ENCODE assay signal across 8 cellular contexts in the genomic region with DNA sequence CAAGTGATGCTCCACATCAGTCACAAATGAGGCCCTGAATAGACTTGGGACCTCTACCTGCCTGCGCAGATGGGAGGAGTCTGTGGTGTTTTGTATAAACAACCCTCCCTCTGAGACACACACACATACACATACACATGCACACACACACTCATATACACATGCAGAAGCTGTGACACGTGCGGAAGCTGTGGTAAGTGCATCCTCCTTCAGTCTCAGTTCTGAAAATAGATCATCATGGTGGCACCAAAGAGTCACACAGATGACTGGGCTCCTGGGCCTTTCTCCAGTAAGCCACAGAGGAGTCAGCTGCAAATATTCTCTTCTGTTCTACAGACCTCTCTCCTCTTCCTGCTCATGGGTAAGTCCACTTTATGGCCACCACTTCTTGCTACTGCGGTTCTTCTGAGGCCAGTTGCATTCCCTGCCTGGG. TPM values are rescaled to one million over a fixed set of nuclear protein-coding genes. Genes with fewer than 3 reads are reported as not detected.
DNase-seq lines count a peak whose midpoint lies in the region; FAIRE-seq and TF ChIP-seq lines count a peak whose summit lies in the region.

A gene with protein sequence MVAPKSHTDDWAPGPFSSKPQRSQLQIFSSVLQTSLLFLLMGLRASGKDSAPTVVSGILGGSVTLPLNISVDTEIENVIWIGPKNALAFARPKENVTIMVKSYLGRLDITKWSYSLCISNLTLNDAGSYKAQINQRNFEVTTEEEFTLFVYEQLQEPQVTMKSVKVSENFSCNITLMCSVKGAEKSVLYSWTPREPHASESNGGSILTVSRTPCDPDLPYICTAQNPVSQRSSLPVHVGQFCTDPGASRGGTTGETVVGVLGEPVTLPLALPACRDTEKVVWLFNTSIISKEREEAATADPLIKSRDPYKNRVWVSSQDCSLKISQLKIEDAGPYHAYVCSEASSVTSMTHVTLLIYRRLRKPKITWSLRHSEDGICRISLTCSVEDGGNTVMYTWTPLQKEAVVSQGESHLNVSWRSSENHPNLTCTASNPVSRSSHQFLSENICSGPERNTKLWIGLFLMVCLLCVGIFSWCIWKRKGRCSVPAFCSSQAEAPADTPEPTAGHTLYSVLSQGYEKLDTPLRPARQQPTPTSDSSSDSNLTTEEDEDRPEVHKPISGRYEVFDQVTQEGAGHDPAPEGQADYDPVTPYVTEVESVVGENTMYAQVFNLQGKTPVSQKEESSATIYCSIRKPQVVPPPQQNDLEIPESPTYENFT (plus strand): TSS at position 224 of the 433 bp plus-strand sequence. CDS start 14 bp downstream, at position 238.

- H3K79me2 ChIP-seq in GM23248 (ENCODE audit: insufficient read depth): no peaks in the 10 kb centered on the region

- H3K4me3 ChIP-seq in GM23248: no peak within 1 kb of the TSS
- no peak within 1 kb of the TSS for H3K4me3 ChIP-seq in uterus

- in situ Hi-C loops in GM23248 (cut with MboI): no loop called here

- peak; percentile 100 for FAIRE-seq in GM12891 (lab: Jason Lieb, UNC)

- peak within 1 kb of the TSS; percentile 98 for H3K27ac Mint-ChIP-seq in activated naive CD4-positive, alpha-beta T cell treated with anti-CD3 and anti-CD28 coated beads for 36 hours

- H3F3A ChIP-seq in GM23248 (ENCODE audit: insufficient read depth): no peaks in the 10 kb centered on the region

- no peak within 1 kb of the TSS for H3K9ac ChIP-seq in GM23248

- no peaks in the 10 kb centered on the region for H4K20me1 ChIP-seq in GM23248 (ENCODE audit: insufficient read depth)

- no peak within 1 kb of the TSS for H3K4me2 ChIP-seq in GM23248 (ENCODE audit: unreplicated experiment)

- H3K9me3 ChIP-seq in GM23248 (ENCODE audit: low read depth) (no peaks in the 10 kb centered on the region), uterus (no peaks in the 10 kb centered on the region)

- H3K9me3 Mint-ChIP-seq in activated naive CD4-positive, alpha-beta T cell treated with anti-CD3 and anti-CD28 coated beads for 36 hours: no peaks in the 10 kb centered on the region

- H3K4me1 ChIP-seq in GM23248 (ENCODE audit: insufficient read depth) (no peaks in the 10 kb centered on the region), uterus (no peaks in the 10 kb centered on the region)

- H3K36me3 Mint-ChIP-seq in activated naive CD4-positive, alpha-beta T cell treated with anti-CD3 and anti-CD28 coated beads for 36 hours (ENCODE audit: low read depth): peaks cover 2% of the 10 kb centered on the region

- TF ChIP-seq POLR2A in GM12891 (IDR thresholded peaks at IDR 0.05; ENCODE audit: low read depth, low read length) (no peak), uterus (IDR thresholded peaks at IDR 0.05) (no peak)

- no peak within 1 kb of the TSS for H2AFZ ChIP-seq in GM23248

- intact Hi-C loops in activated naive CD4-positive, alpha-beta T cell treated with anti-CD3 and anti-CD28 coated beads for 36 hours (cut with micrococcal nuclease): loop anchor here (1.0 to 5.0 kb wide), 12 partner anchors 10 to 364 kb away; a partner anchor contains a TSS
- intact Hi-C loops in uterus (cut with DNase I; ENCODE audit: low total_unique reads): no loop called here

- H3K36me3 ChIP-seq in GM23248 (ENCODE audit: low read depth) (no peaks in the 10 kb centered on the region), uterus (no peaks in the 10 kb centered on the region)

- no peaks in the 10 kb centered on the region for H3K27me3 ChIP-seq in GM23248 (replicated peaks; ENCODE audit: insufficient read depth)
- no peaks in the 10 kb centered on the region for H3K27me3 ChIP-seq in uterus

- H3K9me2 ChIP-seq in GM23248 (ENCODE audit: insufficient read depth): no peaks in the 10 kb centered on the region

- DNase-seq in GM12891 (ENCODE audit: insufficient read length, low spot score) (peak; percentile 43), GM23248 (peak; percentile 4), NOMO-1 treated with dmso at 0.1 percent for 144 hours (lab: John Stamatoyannopoulos, UW; ENCODE audit: unreplicated experiment) (peak; percentile 49), SKM-1 (lab: John Stamatoyannopoulos, UW; ENCODE audit: unreplicated experiment) (no peak), uterus (no peak), cerebellum (ENCODE audit: low spot score) (no peak)
- DNase-seq in activated naive CD4-positive, alpha-beta T cell treated with anti-CD3 and anti-CD28 coated beads for 36 hours: peak; percentile 92
- DNase-seq in stimulated activated CD4-positive, alpha-beta T cell treated with anti-CD3 and anti-CD28 coated beads, Interleukin-4, amount 100 ng/mL, for 24 hours: peak; percentile 84

- H3K4me1 Mint-ChIP-seq in activated naive CD4-positive, alpha-beta T cell treated with anti-CD3 and anti-CD28 coated beads for 36 hours (ENCODE audit: low read depth): peaks cover 50% of the 10 kb centered on the region

- TF ChIP-seq CTCF in uterus (IDR thresholded peaks at IDR 0.05): no peak

- H3K27ac ChIP-seq in GM23248 (no peak within 1 kb of the TSS), uterus (no peak within 1 kb of the TSS)

- H3K4me3 Mint-ChIP-seq in activated naive CD4-positive, alpha-beta T cell treated with anti-CD3 and anti-CD28 coated beads for 36 hours: peak within 1 kb of the TSS; percentile 86

- CTCF ChIA-PET in activated naive CD4-positive, alpha-beta T cell treated with anti-CD3 and anti-CD28 coated beads for 36 hours (lab: Charles Lee): interaction anchor here (0.9 to 9.0 kb wide), 13 partner anchors 10 to 177 kb away, joined by 3 to 115 read pairs (median 6); no protein-coding TSS in a partner anchor

- no peaks in the 10 kb centered on the region for H3K27me3 Mint-ChIP-seq in activated naive CD4-positive, alpha-beta T cell treated with anti-CD3 and anti-CD28 coated beads for 36 hours (ENCODE audit: low read depth)

- 40 to 52% methylated on average over 4 of the region's 4 CpGs for WGBS in GM23248 (ENCODE audit: low coverage in 1 of 2, low lambda C conversion rate in 2 of 2, missing lambda C conversion rate in 2 of 2), 2 experiments

TF ChIP-seq in GM12891, 5 proteins besides CTCF, POLR2A, EP300 and RAD21:
- TF ChIP-seq PAX5 (IDR thresholded peaks at IDR 0.05; ENCODE audit: insufficient read depth, low read length, severe bottlenecking) (no peak), SPI1 (IDR thresholded peaks at IDR 0.05; ENCODE audit: low read depth, low read length) (peak; percentile 42), POU2F2 (IDR thresholded peaks at IDR 0.05; ENCODE audit: low read depth, low read length) (peak; percentile 97), TAF1 (IDR thresholded peaks at IDR 0.05; ENCODE audit: low read depth, low read length) (peak; percentile 47; the same call in 1 of the 2 replicates), POLR2AphosphoS5 (IDR thresholded peaks at IDR 0.05; ENCODE audit: low read depth, low read length) (peak; percentile 67)

RNA-seq across cellular contexts. Expression of the gene that starts here (rescaled TPM):
- 9.2 TPM for polyA plus RNA-seq in GM12891 (2012; ENCODE audit: low read depth, missing spikeins)
- total RNA-seq in GM23248 (2014; rRNA removed; shearing (Covaris generic)): not detected in 2 replicates
- not detected in 2 replicates for polyA plus RNA-seq in GM23248 (2016; fragmentation: Nextera tagmentation; extraction: Ambion mirVana)
- 10 to 100 TPM; 19.5 to 19.6 TPM for total RNA-seq in activated naive CD4-positive, alpha-beta T cell treated with anti-CD3 and anti-CD28 coated beads for 36 hours
- under 1 TPM in 2 of 4 donors, not detected in 2; 0.35 to 0.70 TPM for total RNA-seq in uterus
- not detected for total RNA-seq in cerebellum

Comparison
In these comparisons a context has a peak if more than half of its experiments do, and no peak if none do; other contexts are left out.
1. RNA of the gene that starts here (total RNA-seq): 19.5 to 19.6 TPM in activated naive CD4-positive, alpha-beta T cell treated with anti-CD3 and anti-CD28 coated beads for 36 hours; 0.35 to 0.70 TPM in uterus, not detected in cerebellum (single experiment) and not detected in GM23248; every median in the first group is over 10 times any median in the second.
2. Peak in DNase-seq in GM23248; RNA of the gene not detected or under 1 TPM.
3. DNase-seq: peak in GM12891 (single experiment), NOMO-1 treated with dmso at 0.1 percent for 144 hours (single experiment), activated naive CD4-positive, alpha-beta T cell treated with anti-CD3 and anti-CD28 coated beads for 36 hours (single experiment) and stimulated activated CD4-positive, alpha-beta T cell treated with anti-CD3 and anti-CD28 coated beads, Interleukin-4, amount 100 ng/mL, for 24 hours (single experiment); none in SKM-1 (single experiment), uterus (0 of 2) and cerebellum (single experiment).